8 cellular contexts compared by ENCODE assay signal in genomic region chr1:167631987-167632680, GRCh38.
DNase-seq lines count a peak whose midpoint lies in the region; ATAC-seq and TF ChIP-seq lines count a peak whose summit lies in the region.

No MANE protein-coding gene starts in this region.

- H3K36me3 Mint-ChIP-seq in stimulated activated effector memory CD8-positive, alpha-beta T cell treated with anti-CD3 and anti-CD28 coated beads, Interleukin-12 subunit alpha, Interleukin-12 subunit beta, amount 100 ng/mL, for 72 hours = peaks cover 67% of the 10 kb centered on the region

- peak overlapping the region; percentile 95 for H3K27ac Mint-ChIP-seq in stimulated activated effector memory CD8-positive, alpha-beta T cell treated with anti-CD3 and anti-CD28 coated beads, Interleukin-12 subunit alpha, Interleukin-12 subunit beta, amount 100 ng/mL, for 72 hours

- H3K9me3 ChIP-seq in OCI-LY3 (ENCODE audit: insufficient read depth, low read length) = no peaks in the 10 kb centered on the region; the same call in 1 of the 2 replicates
- H3K9me3 ChIP-seq in effector memory CD4-positive, alpha-beta T cell (ENCODE audit: control insufficient read depth, low read length) = no peaks in the 10 kb centered on the region

- H3K4me1 Mint-ChIP-seq in stimulated activated effector memory CD8-positive, alpha-beta T cell treated with anti-CD3 and anti-CD28 coated beads, Interleukin-12 subunit alpha, Interleukin-12 subunit beta, amount 100 ng/mL, for 72 hours = peaks cover 83% of the 10 kb centered on the region

- no peak for DNase-seq in effector memory CD4-positive, alpha-beta T cell
- peak in 1 of 2 donors; percentile 68 for DNase-seq in stimulated activated effector memory CD8-positive, alpha-beta T cell treated with anti-CD3 and anti-CD28 coated beads, Interleukin-12 subunit alpha, Interleukin-12 subunit beta, amount 100 ng/mL, for 72 hours (ENCODE audit: low spot score in 2 of 2)
- DNase-seq in NCI-H345 (lab: John Stamatoyannopoulos, UW) = no peak

- peak overlapping the region; percentile 81 for H3K4me3 Mint-ChIP-seq in stimulated activated effector memory CD8-positive, alpha-beta T cell treated with anti-CD3 and anti-CD28 coated beads, Interleukin-12 subunit alpha, Interleukin-12 subunit beta, amount 100 ng/mL, for 72 hours

- H3K27ac ChIP-seq in OCI-LY3 (ENCODE audit: low read length) = peak overlapping the region; percentile 51; the same call in 1 of the 2 replicates
- H3K27ac ChIP-seq in effector memory CD4-positive, alpha-beta T cell (ENCODE audit: insufficient read depth, low read length, poor library complexity, severe bottlenecking) = peak overlapping the region; percentile 92

- H3K27me3 ChIP-seq in OCI-LY3 (ENCODE audit: low read depth, low read length) = no peaks in the 10 kb centered on the region
- H3K27me3 ChIP-seq in effector memory CD4-positive, alpha-beta T cell (replicated peaks; ENCODE audit: control insufficient read depth, insufficient read depth, low read length, poor library complexity, severe bottlenecking) = no peaks in the 10 kb centered on the region

- H3K79me2 ChIP-seq in OCI-LY3 (ENCODE audit: low read length) = peaks cover 12% of the 10 kb centered on the region; the same call in 1 of the 2 replicates

- peak overlapping the region; percentile 93 for H3K4me2 ChIP-seq in OCI-LY3 (ENCODE audit: low read length)

- ATAC-seq in GM19351 (IDR thresholded peaks at IDR 0.05; ENCODE audit: unreplicated experiment) = peak; percentile 28
- peak; percentile 29 for ATAC-seq in stimulated activated effector memory CD8-positive, alpha-beta T cell treated with anti-CD3 and anti-CD28 coated beads, Interleukin-12 subunit alpha, Interleukin-12 subunit beta, amount 100 ng/mL, for 72 hours
- ATAC-seq in HG03469 (IDR thresholded peaks at IDR 0.05; ENCODE audit: unreplicated experiment) = no peak
- ATAC-seq in GM18873 (IDR thresholded peaks at IDR 0.05; ENCODE audit: low FRiP score, unreplicated experiment) = no peak
- ATAC-seq in HG03139 (IDR thresholded peaks at IDR 0.05; ENCODE audit: unreplicated experiment) = no peak

- peak overlapping the region; percentile 81; the same call in 1 of the 2 replicates for H3K4me3 ChIP-seq in OCI-LY3 (ENCODE audit: low read length)
- H3K4me3 ChIP-seq in effector memory CD4-positive, alpha-beta T cell (ENCODE audit: insufficient read depth, low read depth, low read length, poor library complexity, severe bottlenecking) = peak overlapping the region; percentile 88

- no peak overlapping the region; the same call in 1 of the 2 replicates for H3K9ac ChIP-seq in OCI-LY3 (ENCODE audit: low read length)

- no peaks in the 10 kb centered on the region for H4K20me1 ChIP-seq in OCI-LY3 (ENCODE audit: insufficient read depth, low read length)

- peaks cover 53% of the 10 kb centered on the region for H3K4me1 ChIP-seq in OCI-LY3 (ENCODE audit: low read length)
- peaks cover 75% of the 10 kb centered on the region for H3K4me1 ChIP-seq in effector memory CD4-positive, alpha-beta T cell (ENCODE audit: control insufficient read depth, insufficient read depth, low read length, poor library complexity, severe bottlenecking)

- H2AFZ ChIP-seq in OCI-LY3 (ENCODE audit: low read depth, low read length) = no peak overlapping the region

- no peaks in the 10 kb centered on the region for H3K9me3 Mint-ChIP-seq in stimulated activated effector memory CD8-positive, alpha-beta T cell treated with anti-CD3 and anti-CD28 coated beads, Interleukin-12 subunit alpha, Interleukin-12 subunit beta, amount 100 ng/mL, for 72 hours

- no peak for TF ChIP-seq CTCF in OCI-LY3 (IDR thresholded peaks at IDR 0.05; ENCODE audit: low read depth, low read length)

- H3K36me3 ChIP-seq in OCI-LY3 (replicated peaks; ENCODE audit: low read depth, low read length) = no peaks in the 10 kb centered on the region
- peaks cover 5% of the 10 kb centered on the region for H3K36me3 ChIP-seq in effector memory CD4-positive, alpha-beta T cell (ENCODE audit: control insufficient read depth, insufficient read depth, low read length)

Comparison
In these comparisons a context has a peak if more than half of its experiments do, and no peak if none do; other contexts are left out.
1. ATAC-seq: peak in GM19351 (single experiment) and stimulated activated effector memory CD8-positive, alpha-beta T cell treated with anti-CD3 and anti-CD28 coated beads, Interleukin-12 subunit alpha, Interleukin-12 subunit beta, amount 100 ng/mL, for 72 hours (single experiment); none in HG03469 (single experiment), GM18873 (single experiment) and HG03139 (single experiment).